In the genomic region with DNA sequence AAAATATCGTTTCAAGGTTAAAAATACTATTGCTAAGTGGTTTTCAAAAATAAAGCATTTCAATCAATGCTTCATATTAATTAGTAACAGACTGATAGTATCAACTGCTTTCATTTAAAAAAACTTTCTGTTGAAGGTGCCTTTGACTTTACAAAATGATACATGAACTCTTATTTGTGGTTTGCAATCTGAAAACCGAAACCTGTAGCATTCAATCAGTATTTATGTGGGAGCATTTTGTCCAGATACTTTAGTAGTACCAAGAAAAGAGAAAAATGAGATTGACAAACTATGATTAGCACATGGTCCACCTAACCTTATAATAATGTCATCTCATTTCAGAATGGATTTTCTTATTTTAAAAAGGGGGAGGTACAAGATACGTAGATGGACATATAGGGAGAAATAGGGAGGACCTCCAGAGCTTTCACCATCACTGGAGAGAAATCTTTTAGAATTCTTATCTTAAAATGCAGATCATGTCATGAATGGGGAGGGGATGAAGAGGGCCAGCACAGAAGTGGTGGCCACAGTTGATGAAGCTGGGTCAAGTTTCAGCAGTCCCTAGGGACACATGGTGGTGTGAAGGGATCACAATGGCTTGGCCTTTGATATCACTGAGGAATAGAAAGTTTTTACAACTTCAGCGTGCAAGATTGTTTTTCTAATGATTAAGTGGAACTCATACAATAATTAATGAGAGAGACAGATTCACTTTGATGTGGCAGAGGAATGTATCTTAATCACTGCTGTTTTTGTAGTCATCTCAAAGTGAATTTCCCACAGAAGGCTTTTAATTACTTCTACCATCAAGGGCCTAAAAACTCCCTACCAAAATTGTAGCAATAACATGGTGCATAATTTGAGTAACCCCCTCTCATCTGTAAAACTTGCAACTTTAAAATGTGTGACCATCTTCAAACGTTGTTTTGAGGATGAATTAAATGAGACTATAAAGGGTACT, we compare ENCODE assay signal across 2 cellular contexts.
TF ChIP-seq lines count a peak whose summit lies in the region.

No MANE protein-coding gene starts in this region.

TF ChIP-seq in HEK293, 187 proteins besides CTCF, POLR2A, EP300 and RAD21 (continued from another document):
- TF ChIP-seq ZNF174 (tag by site-specific recombination; IDR thresholded peaks at IDR 0.05) (no peak), ZBTB44 (tag by site-specific recombination; IDR thresholded peaks at IDR 0.05) (no peak)

TF ChIP-seq in H1, 55 proteins besides CTCF, POLR2A, EP300 and RAD21 (continued from another document):
- no peak for TF ChIP-seq SIRT6 (IDR thresholded peaks at IDR 0.05; ENCODE audit: low read length)
- TF ChIP-seq TBP (IDR thresholded peaks at IDR 0.05; ENCODE audit: low read depth, low read length), result no peak
